Comparison of ENCODE assay signal across 27 cellular contexts in the genomic region with DNA sequence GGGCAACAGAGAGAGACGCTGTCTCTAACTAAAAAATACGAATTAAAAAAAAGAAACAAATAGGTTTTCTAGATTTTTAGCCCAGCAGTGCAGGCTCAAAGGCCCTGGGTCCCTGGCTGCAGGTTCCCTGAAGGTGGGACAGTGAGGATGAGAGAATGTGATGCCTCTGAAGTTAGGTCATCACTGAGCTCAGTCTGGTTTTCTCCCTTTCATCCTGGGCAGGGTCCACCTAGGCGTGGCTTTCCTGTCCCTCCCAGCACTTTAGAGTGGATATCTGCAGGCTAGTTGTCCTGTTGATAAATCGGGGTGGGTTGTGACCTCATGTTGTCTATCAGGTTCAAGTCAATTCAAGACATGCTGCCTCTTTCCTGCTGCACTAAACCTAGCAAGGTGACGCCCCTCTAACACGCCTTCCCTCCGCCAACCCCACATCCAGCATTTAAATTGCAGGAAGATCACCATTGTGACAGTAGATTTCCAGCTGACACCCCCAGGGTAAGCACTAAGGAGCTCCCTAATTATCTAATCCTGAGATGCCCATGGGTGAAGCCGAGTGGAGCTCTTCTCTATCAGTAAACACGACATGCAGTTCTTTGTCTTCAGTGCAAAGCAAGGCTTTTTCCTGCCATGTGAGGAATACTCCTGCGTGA.
A peak's percentile ranks its signal among the peaks of the same experiment; 100 is the strongest.
DNase-seq lines count a peak whose midpoint lies in the region; ATAC-seq and TF ChIP-seq lines count a peak whose summit lies in the region.
"Had no signal": no experiment of that assay in that cellular context is flagged by ENCODE, and none has a peak within 500 bp of the region (broad histone marks: within the 10 kb centered on the region; RNA-seq: fewer than 3 reads in every experiment).

No MANE protein-coding gene starts in this region.

- no peak overlapping the region for H3K4me3 Mint-ChIP-seq in naive thymus-derived CD8-positive, alpha-beta T cell
- H3K4me3 Mint-ChIP-seq: activated B cell treated with CpG ODN at 0.5 μM for 24 hours; activated naive CD4-positive, alpha-beta T cell treated with anti-CD3 and anti-CD28 coated beads, Interleukin-2, amount 10 ng/mL, durations not matched to agents 7 days and 5 days; activated T-helper 1 cell treated with anti-CD3 and anti-CD28 coated beads, Interleukin-12 subunit alpha, Interleukin-12 subunit beta, Interleukin-2, Interleukin-4 antibody, amounts not matched to agents 30 ng/mL and 10 ng/mL and 1 ng/mL, durations not matched to agents 14 hours and 24 hours and 36 hours; CD8-positive, alpha-beta T cell; T-helper 1 cell treated with Interleukin-12 subunit alpha and Interleukin-12 subunit beta and Interleukin-4 antibody, amounts not matched to agents 30 μg/mL and 1 μg/mL, for 36 hours had no signal

- no peak overlapping the region for H4K8ac ChIP-seq in mesendoderm (ENCODE audit: low read depth, low read length)

- ATAC-seq in heart left ventricle = peak in 3 of 4 donors; percentile 56 to 73 (median 69)
- ATAC-seq in naive thymus-derived CD8-positive, alpha-beta T cell = no peak
- ATAC-seq: CD8-positive, alpha-beta T cell had no signal

- H3K56ac ChIP-seq in mesendoderm (ENCODE audit: low read length) = peak overlapping the region; percentile 67

- no peaks in the 10 kb centered on the region for H3K4me1 Mint-ChIP-seq in naive thymus-derived CD8-positive, alpha-beta T cell
- H3K4me1 Mint-ChIP-seq: activated B cell treated with CpG ODN at 0.5 μM for 24 hours; activated naive CD4-positive, alpha-beta T cell treated with anti-CD3 and anti-CD28 coated beads, Interleukin-2, amount 10 ng/mL, durations not matched to agents 7 days and 5 days had no signal

- H2AFZ ChIP-seq in smooth muscle cell (ENCODE audit: low read depth) = peak overlapping the region; percentile 28

- TF ChIP-seq CTCF in heart left ventricle (IDR thresholded peaks at IDR 0.05) (no peak), VCaP (conservative IDR thresholded peaks at IDR 0.05) (no peak), smooth muscle cell (IDR thresholded peaks at IDR 0.05; ENCODE audit: borderline replicate concordance, insufficient read depth, poor library complexity, severe bottlenecking) (no peak)

- H3K27ac Mint-ChIP-seq in naive thymus-derived CD8-positive, alpha-beta T cell = no peak overlapping the region
- H3K27ac Mint-ChIP-seq: activated B cell treated with CpG ODN at 0.5 μM for 24 hours; activated naive CD4-positive, alpha-beta T cell treated with anti-CD3 and anti-CD28 coated beads, Interleukin-2, amount 10 ng/mL, durations not matched to agents 7 days and 5 days; activated T-helper 1 cell treated with anti-CD3 and anti-CD28 coated beads, Interleukin-12 subunit alpha, Interleukin-12 subunit beta, Interleukin-2, Interleukin-4 antibody, amounts not matched to agents 30 ng/mL and 10 ng/mL and 1 ng/mL, durations not matched to agents 14 hours and 24 hours and 36 hours; CD8-positive, alpha-beta T cell; T-helper 1 cell treated with Interleukin-12 subunit alpha and Interleukin-12 subunit beta and Interleukin-4 antibody, amounts not matched to agents 30 μg/mL and 1 μg/mL, for 36 hours had no signal

- peak overlapping the region in 2 of 12 donors; percentile 12 to 61 for H3K27ac ChIP-seq in heart left ventricle
- peak overlapping the region; percentile 23; the same call in 1 of the 2 replicates for H3K27ac ChIP-seq in VCaP
- no peak overlapping the region for H3K27ac ChIP-seq in mesendoderm (ENCODE audit: low read depth, low read length)
- H3K27ac ChIP-seq in smooth muscle cell (ENCODE audit: low read depth) = no peak overlapping the region
- H3K27ac ChIP-seq: breast epithelium, coronary artery, RWPE1, SK-N-MC, tibial nerve had no signal

- intact Hi-C loops in heart left ventricle (cut with DNase I) = loop anchor here in 1 of 10 donors (10.0 kb wide), 1 partner anchor 75 kb away; no protein-coding TSS in a partner anchor
- intact Hi-C loops in cardiac septum (cut with DNase I) = no loop called here

- H3K4me3 ChIP-seq in heart left ventricle (no peak overlapping the region), mesendoderm (ENCODE audit: low read length) (no peak overlapping the region), smooth muscle cell (no peak overlapping the region)
- H3K4me3 ChIP-seq: breast epithelium, coronary artery, HAP-1, SK-N-MC, tibial nerve had no signal

- H3K27me3 ChIP-seq in heart left ventricle (no peaks in the 10 kb centered on the region), mesendoderm (ENCODE audit: insufficient read depth, low read length, poor library complexity) (no peaks in the 10 kb centered on the region), smooth muscle cell (ENCODE audit: low read depth) (no peaks in the 10 kb centered on the region)
- H3K27me3 ChIP-seq: breast epithelium, tibial nerve had no signal

- no peak overlapping the region for H4K5ac ChIP-seq in mesendoderm (ENCODE audit: low read length)

- no peak overlapping the region for H3K4me2 ChIP-seq in mesendoderm (ENCODE audit: low read length)
- H3K4me2 ChIP-seq in smooth muscle cell = no peak overlapping the region

- no peaks in the 10 kb centered on the region for H3K79me2 ChIP-seq in mesendoderm (ENCODE audit: control insufficient read depth, insufficient read depth, low read length)
- no peaks in the 10 kb centered on the region for H3K79me2 ChIP-seq in smooth muscle cell (ENCODE audit: low read depth)

- no peak overlapping the region for H3K23ac ChIP-seq in mesendoderm (ENCODE audit: low read length)

- POLR2A ChIA-PET in naive thymus-derived CD8-positive, alpha-beta T cell (lab: Charles Lee) = no interaction called here

- WGBS in heart left ventricle, 4 donors = 60 to 68% (median 66%) methylated on average over 10 of the region's 10 CpGs
- WGBS in mesendoderm (ENCODE audit: extremely low coverage, insufficient coverage, low lambda C conversion rate) = no CpG with 5 or more reads among the region's 10 CpGs
- WGBS in smooth muscle cell (ENCODE audit: low lambda C conversion rate) = 75% methylated on average over 10 of the region's 10 CpGs

- peaks cover 2 to 13% (median 8%) of the 10 kb centered on the region in 3 donors for H3K36me3 Mint-ChIP-seq in naive thymus-derived CD8-positive, alpha-beta T cell
- H3K36me3 Mint-ChIP-seq: activated naive CD4-positive, alpha-beta T cell treated with anti-CD3 and anti-CD28 coated beads, Interleukin-2, amount 10 ng/mL, durations not matched to agents 7 days and 5 days; CD8-positive, alpha-beta T cell had no signal

- H3K9me3 Mint-ChIP-seq in naive thymus-derived CD8-positive, alpha-beta T cell = peaks cover 2 to 21% (median 16%) of the 10 kb centered on the region in 9 donors

- H3K27me3 Mint-ChIP-seq in naive thymus-derived CD8-positive, alpha-beta T cell = peaks cover 0 to 6% (median 0%) of the 10 kb centered on the region in 5 donors

- H3F3A ChIP-seq in smooth muscle cell (ENCODE audit: low read depth) = no peaks in the 10 kb centered on the region

- no peak for TF ChIP-seq POLR2A in heart left ventricle (IDR thresholded peaks at IDR 0.05)

- no peak overlapping the region for H2BK15ac ChIP-seq in mesendoderm (replicated peaks; ENCODE audit: low read depth)

- H3K9me3 ChIP-seq in heart left ventricle (peaks cover 0 to 18% (median 0%) of the 10 kb centered on the region in 12 donors), smooth muscle cell (replicated peaks; ENCODE audit: low read depth) (no peaks in the 10 kb centered on the region)

- H3K9ac ChIP-seq in mesendoderm (ENCODE audit: low read length) (no peak overlapping the region), smooth muscle cell (ENCODE audit: low read depth) (no peak overlapping the region)

- H2BK5ac ChIP-seq in mesendoderm (ENCODE audit: low read length) = no peak overlapping the region

- no peak overlapping the region for H3K4ac ChIP-seq in mesendoderm (ENCODE audit: low read depth, low read length)

- H3K18ac ChIP-seq in mesendoderm (ENCODE audit: low read length) = no peak overlapping the region

- no peak overlapping the region for H2BK120ac ChIP-seq in mesendoderm (ENCODE audit: low read depth, low read length)

- H3K79me1 ChIP-seq in mesendoderm (ENCODE audit: low read length) = no peaks in the 10 kb centered on the region

- H3K36me3 ChIP-seq in heart left ventricle (no peaks in the 10 kb centered on the region), mesendoderm (ENCODE audit: control insufficient read depth, insufficient read depth, low read length) (no peaks in the 10 kb centered on the region), smooth muscle cell (ENCODE audit: low read depth) (no peaks in the 10 kb centered on the region)
- H3K36me3 ChIP-seq: breast epithelium, HAP-1, tibial nerve had no signal

- H3K4me1 ChIP-seq in heart left ventricle (peaks cover 0 to 19% (median 2%) of the 10 kb centered on the region in 12 donors), mesendoderm (ENCODE audit: control insufficient read depth, low read depth, low read length) (peaks cover 3% of the 10 kb centered on the region), smooth muscle cell (ENCODE audit: low read depth) (peaks cover 3% of the 10 kb centered on the region)
- H3K4me1 ChIP-seq: breast epithelium had no signal

- DNase-seq in heart left ventricle (peak in 1 of 5 donors; percentile 44), cardiac septum (ENCODE audit: low spot score) (no peak), mesendoderm (peak; percentile 89), smooth muscle cell (lab: John Stamatoyannopoulos, UW; ENCODE audit: unreplicated experiment) (no peak), retina (no peak), NCI-H146 treated with DMSO at 0.1 percent for 48 hours (lab: John Stamatoyannopoulos, UW; ENCODE audit: unreplicated experiment) (no peak)
- no peak for DNase-seq in naive thymus-derived CD8-positive, alpha-beta T cell
- DNase-seq: activated B cell treated with CpG ODN at 0.5 μM for 24 hours; activated CD4-positive, alpha-beta T cell treated with anti-CD3 and anti-CD28 coated beads, Interleukin-2, amount 50 U/mL, for 4 hours; activated naive CD4-positive, alpha-beta T cell treated with anti-CD3 and anti-CD28 coated beads, Interleukin-2, amount 10 ng/mL, durations not matched to agents 7 days and 5 days; CD8-positive, alpha-beta T cell; DMS153; effector memory CD4-positive, alpha-beta T cell; kidney glomerular epithelial cell; NCI-H1417 treated with DMSO at 0.1 percent for 48 hours; NCI-H2081 treated with DMSO at 0.1 percent for 48 hours; occipital lobe; stimulated activated CD4-positive, alpha-beta T cell treated with anti-CD3 and anti-CD28 coated beads, Interleukin-2, amount 100 ng/mL, for 24 hours had no signal

- no peak overlapping the region for H2AK5ac ChIP-seq in mesendoderm (ENCODE audit: low read length)

- H4K20me1 ChIP-seq in smooth muscle cell (ENCODE audit: low read depth) = no peaks in the 10 kb centered on the region

Comparison
In these comparisons a context has a peak if more than half of its experiments do, and no peak if none do; other contexts are left out.
1. ATAC-seq: peak in heart left ventricle (3 of 4); none in naive thymus-derived CD8-positive, alpha-beta T cell (0 of 2).